In genomic region chr5:159553792-159554191, GRCh38 we compare ENCODE assay signal across 30 cellular contexts.
"Had no signal": no experiment of that assay in that cellular context is flagged by ENCODE, and none has a peak within 500 bp of the region (broad histone marks: within the 10 kb centered on the region; RNA-seq: fewer than 3 reads in every experiment).

No MANE protein-coding gene starts in this region.

- H3K36me3 ChIP-seq: neural progenitor cell, ovary, right lobe of liver, sigmoid colon, suprapubic skin, tibial artery, transverse colon, upper lobe of right lung, uterus had no signal

- H3K9ac ChIP-seq: neural progenitor cell, parathyroid adenoma had no signal

- H3K4me3 Mint-ChIP-seq: naive thymus-derived CD8-positive, alpha-beta T cell; natural killer cell treated with Interleukin-12 subunit alpha and Interleukin-12 subunit beta and Interleukin-15 and Interleukin-18, amount 100 ng/mL, for 72 hours; nephron progenitor cell; neural progenitor cell; stimulated activated memory B cell treated with anti-CD40 and anti-IgM and Interleukin-4, amounts not matched to agents 10 μg/mL and 1 μg/mL and 100 μg/mL, for 72 hours; stimulated activated naive CD8-positive, alpha-beta T cell treated with anti-CD3 and anti-CD28 coated beads, Interleukin-15, amount 100 ng/mL, for 72 hours; type B pancreatic cell had no signal

- DNase-seq: naive thymus-derived CD8-positive, alpha-beta T cell; nephron progenitor cell; occipital lobe; ovary; posterior cingulate gyrus; psoas muscle; right cardiac atrium; right lobe of liver; sigmoid colon; small intestine; stimulated activated CD4-positive, alpha-beta T cell treated with anti-CD3 and anti-CD28 coated beads, Interleukin-1b, Interleukin-23, amount 100 ng/mL, for 48 hours; stimulated activated CD4-positive, alpha-beta T cell treated with anti-CD3 and anti-CD28 coated beads, Interleukin-4, amount 100 ng/mL, for 1 hour; stimulated activated CD4-positive, alpha-beta T cell treated with anti-CD3 and anti-CD28 coated beads, Interleukin-4, amount 100 ng/mL, for 4 hours; stimulated activated CD8-positive, alpha-beta memory T cell treated with anti-CD3 and anti-CD28 coated beads, Interleukin-4, amount 100 ng/mL, for 48 hours; stimulated activated naive CD4-positive, alpha-beta T cell; stimulated activated naive CD8-positive, alpha-beta T cell treated with anti-CD3 and anti-CD28 coated beads, Interleukin-15, amount 100 ng/mL, for 72 hours; stimulated activated naive CD8-positive, alpha-beta T cell treated with anti-CD3 and anti-CD28 coated beads, Interleukin-15, Interleukin-2, amounts not matched to agents 100 U/mL and 50 U/mL, for 24 hours; substantia nigra; testis; tibial artery; transverse colon; upper lobe of right lung; uterus had no signal

- H3K79me2 ChIP-seq: parathyroid adenoma had no signal

- H3K27ac Mint-ChIP-seq: naive thymus-derived CD8-positive, alpha-beta T cell; natural killer cell treated with Interleukin-12 subunit alpha and Interleukin-12 subunit beta and Interleukin-15 and Interleukin-18, amount 100 ng/mL, for 72 hours; nephron progenitor cell; neural progenitor cell; progenitor cell of endocrine pancreas; stimulated activated memory B cell treated with anti-CD40 and anti-IgM and Interleukin-4, amounts not matched to agents 10 μg/mL and 1 μg/mL and 100 μg/mL, for 72 hours; stimulated activated naive CD8-positive, alpha-beta T cell treated with anti-CD3 and anti-CD28 coated beads, Interleukin-15, amount 100 ng/mL, for 72 hours; type B pancreatic cell had no signal

- H3K36me3 Mint-ChIP-seq: naive thymus-derived CD8-positive, alpha-beta T cell; natural killer cell treated with Interleukin-12 subunit alpha and Interleukin-12 subunit beta and Interleukin-15 and Interleukin-18, amount 100 ng/mL, for 72 hours; neural progenitor cell; type B pancreatic cell had no signal

- ATAC-seq: naive thymus-derived CD8-positive, alpha-beta T cell; natural killer cell treated with Interleukin-12 subunit alpha and Interleukin-12 subunit beta and Interleukin-15 and Interleukin-18, amount 100 ng/mL, for 72 hours; psoas muscle; right cardiac atrium; right lobe of liver; stimulated activated memory B cell treated with anti-CD40 and anti-IgM and Interleukin-4, amounts not matched to agents 10 μg/mL and 1 μg/mL and 100 μg/mL, for 72 hours; stimulated activated naive CD8-positive, alpha-beta T cell treated with anti-CD3 and anti-CD28 coated beads, Interleukin-15, amount 100 ng/mL, for 72 hours; stimulated activated naive CD8-positive, alpha-beta T cell treated with anti-CD3 and anti-CD28 coated beads, Interleukin-15, Interleukin-2, amounts not matched to agents 100 U/mL and 50 U/mL, for 24 hours; upper lobe of right lung had no signal

- H3K27me3 Mint-ChIP-seq: stimulated activated memory B cell treated with anti-CD40 and anti-IgM and Interleukin-4, amounts not matched to agents 10 μg/mL and 1 μg/mL and 100 μg/mL, for 72 hours; stimulated activated naive CD8-positive, alpha-beta T cell treated with anti-CD3 and anti-CD28 coated beads, Interleukin-15, amount 100 ng/mL, for 72 hours; type B pancreatic cell had no signal

- H3K4me2 ChIP-seq: neural progenitor cell had no signal

- H3K4me3 ChIP-seq: neural progenitor cell, ovary, psoas muscle, right lobe of liver, sigmoid colon, suprapubic skin, testis, tibial artery, transverse colon, upper lobe of right lung, uterus had no signal

- H3K27ac ChIP-seq: neural progenitor cell, ovary, parathyroid adenoma, psoas muscle, right lobe of liver, sigmoid colon, suprapubic skin, testis, tibial artery, transverse colon, upper lobe of right lung, uterus had no signal

- H3K9me3 ChIP-seq: ovary, psoas muscle, right lobe of liver, sigmoid colon, suprapubic skin, testis, tibial artery, transverse colon, upper lobe of right lung, uterus had no signal

- FAIRE-seq: small intestine had no signal

- H3K4me1 Mint-ChIP-seq: nephron progenitor cell; stimulated activated naive CD8-positive, alpha-beta T cell treated with anti-CD3 and anti-CD28 coated beads, Interleukin-15, amount 100 ng/mL, for 72 hours had no signal

- H3K27me3 ChIP-seq: neural progenitor cell, ovary, right lobe of liver, sigmoid colon, suprapubic skin, testis, tibial artery, transverse colon, upper lobe of right lung, uterus had no signal

- H3K9me3 Mint-ChIP-seq: natural killer cell treated with Interleukin-12 subunit alpha and Interleukin-12 subunit beta and Interleukin-15 and Interleukin-18, amount 100 ng/mL, for 72 hours; stimulated activated memory B cell treated with anti-CD40 and anti-IgM and Interleukin-4, amounts not matched to agents 10 μg/mL and 1 μg/mL and 100 μg/mL, for 72 hours; stimulated activated naive CD8-positive, alpha-beta T cell treated with anti-CD3 and anti-CD28 coated beads, Interleukin-15, amount 100 ng/mL, for 72 hours; type B pancreatic cell had no signal

- H3K4me1 ChIP-seq: neural progenitor cell, parathyroid adenoma, psoas muscle, right lobe of liver, sigmoid colon, suprapubic skin, testis, tibial artery, transverse colon, upper lobe of right lung, uterus had no signal

- H2AFZ ChIP-seq: neural progenitor cell, parathyroid adenoma had no signal
